Comparison of ENCODE assay signal across 8 cellular contexts in the genomic region with DNA sequence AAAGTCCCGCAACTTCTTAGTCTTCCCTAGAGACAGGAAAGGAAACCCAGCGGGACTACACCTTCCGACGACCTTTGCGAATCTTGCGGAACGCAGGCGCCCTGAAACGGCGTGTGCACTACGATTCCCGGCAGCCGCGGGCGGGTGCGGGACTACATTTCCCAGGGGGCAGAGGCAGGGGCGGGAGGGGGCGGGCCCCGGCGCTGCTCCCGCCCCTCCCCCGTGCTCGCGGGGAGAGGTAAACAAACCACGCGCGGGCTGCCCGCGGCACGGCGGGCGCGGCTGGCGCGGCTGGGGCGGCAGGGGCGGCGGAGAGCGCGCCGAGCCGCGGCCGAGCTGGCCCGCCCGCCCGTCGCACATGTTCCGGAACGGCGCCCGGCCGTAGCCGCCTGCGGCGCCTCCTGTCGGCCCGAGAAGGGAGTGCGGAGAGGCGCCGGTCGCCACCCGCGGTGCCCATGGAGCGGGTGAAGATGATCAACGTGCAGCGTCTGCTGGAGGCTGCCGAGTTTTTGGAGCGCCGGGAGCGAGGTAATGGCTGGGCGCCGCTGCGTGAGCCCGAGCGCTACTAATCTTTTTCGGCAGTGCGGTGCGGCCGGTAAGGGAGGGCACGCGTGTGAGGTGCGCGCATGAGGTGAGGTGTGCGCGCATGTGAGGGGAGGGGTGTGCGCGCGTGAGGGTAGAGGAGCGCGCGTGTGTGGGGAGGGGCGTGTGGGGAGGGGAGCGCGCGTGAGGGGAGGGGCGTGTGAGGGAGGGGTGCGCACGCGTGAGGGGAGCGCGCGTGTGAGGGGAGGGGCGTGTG.
DNase-seq lines count a peak whose midpoint lies in the region; ATAC-seq and TF ChIP-seq lines count a peak whose summit lies in the region.

No MANE protein-coding gene starts in this region.

- peak; percentile 65 for TF ChIP-seq CTCF in choroid plexus epithelial cell (conservative IDR thresholded peaks at IDR 0.05; ENCODE audit: low read depth, low read length)

- DNase-seq in AML-193 (lab: John Stamatoyannopoulos, UW) = peak; percentile 77 to 78
- peak; percentile 60 to 90 for DNase-seq in NCI-H446 (lab: John Stamatoyannopoulos, UW)
- peak; percentile 77 to 78 for DNase-seq in activated CD4-positive, alpha-beta T cell treated with anti-CD3 and anti-CD28 coated beads for 24 hours (ENCODE audit: low read depth in 2 of 2)
- DNase-seq in choroid plexus epithelial cell (ENCODE audit: low read depth) = peak; percentile 96
- DNase-seq in kidney tubule cell (ENCODE audit: low spot score) = peak; percentile 95
- DNase-seq in stimulated activated CD4-positive, alpha-beta T cell treated with anti-CD3 and anti-CD28 coated beads, Interleukin-15, amount 100 ng/mL, for 48 hours (ENCODE audit: low read depth in 2 of 2) = peak; percentile 79 to 83

- peak overlapping the region; percentile 82 for H3K4me3 ChIP-seq in choroid plexus epithelial cell (ENCODE audit: low read depth, low read length)

- ATAC-seq in GM19035 (IDR thresholded peaks at IDR 0.05; ENCODE audit: unreplicated experiment) (peak; percentile 76), HG03354 (IDR thresholded peaks at IDR 0.05; ENCODE audit: poor library complexity, severe bottlenecking, unreplicated experiment) (peak; percentile 85)

Comparison
In these comparisons a context has a peak if more than half of its experiments do, and no peak if none do; other contexts are left out.
1. Peak in every context shown above with its lines: DNase-seq, ATAC-seq and H3K4me3 ChIP-seq.